8 cellular contexts compared by ENCODE assay signal in genomic region chr6:158819213-158819976, GRCh38. TPM values are rescaled to one million over a fixed set of nuclear protein-coding genes. Genes with fewer than 3 reads are reported as not detected.
DNase-seq lines count a peak whose midpoint lies in the region; ATAC-seq lines count a peak whose summit lies in the region.

Gene EZR, minus strand, starts transcription at chr6:158819368. Its CDS starts 1,275 bp downstream, at chr6:158818093.

- no peaks in the 10 kb centered on the region for H3K27me3 Mint-ChIP-seq in activated CD4-positive, alpha-beta memory T cell treated with anti-CD3 and anti-CD28 coated beads for 36 hours

- peaks cover 42% of the 10 kb centered on the region for H3K4me1 Mint-ChIP-seq in activated CD4-positive, alpha-beta memory T cell treated with anti-CD3 and anti-CD28 coated beads for 36 hours (ENCODE audit: low read depth)

- peak; percentile 91 for DNase-seq in AG08396 (ENCODE audit: low spot score)
- peak; percentile 91 for DNase-seq in NCI-H748 (lab: John Stamatoyannopoulos, UW; ENCODE audit: unreplicated experiment)
- DNase-seq in activated CD4-positive, alpha-beta memory T cell treated with anti-CD3 and anti-CD28 coated beads for 36 hours: peak; percentile 91
- peak; percentile 79 for DNase-seq in effector CD4-positive, alpha-beta T cell
- peak; percentile 63 to 73 for DNase-seq in lung microvascular endothelial cell (ENCODE audit: low read depth in 2 of 2)
- DNase-seq in stimulated activated CD8-positive, alpha-beta memory T cell treated with anti-CD3 and anti-CD28 coated beads, Interleukin-12 subunit alpha, Interleukin-12 subunit beta, amount 100 ng/mL, for 24 hours (ENCODE audit: extremely low read depth): peak; percentile 65

- ATAC-seq in GM18907 (IDR thresholded peaks at IDR 0.05; ENCODE audit: unreplicated experiment) (peak; percentile 56), HG03135 (IDR thresholded peaks at IDR 0.05; ENCODE audit: unreplicated experiment) (peak; percentile 50)

- peak within 1 kb of the TSS; percentile 99 for H3K27ac Mint-ChIP-seq in activated CD4-positive, alpha-beta memory T cell treated with anti-CD3 and anti-CD28 coated beads for 36 hours

- H3K9me3 Mint-ChIP-seq in activated CD4-positive, alpha-beta memory T cell treated with anti-CD3 and anti-CD28 coated beads for 36 hours: no peaks in the 10 kb centered on the region

- H3K4me3 Mint-ChIP-seq in activated CD4-positive, alpha-beta memory T cell treated with anti-CD3 and anti-CD28 coated beads for 36 hours: peak within 1 kb of the TSS; percentile 100

- CTCF ChIA-PET in activated CD4-positive, alpha-beta memory T cell treated with anti-CD3 and anti-CD28 coated beads for 36 hours (lab: Charles Lee): interaction anchor here (0.6 to 1.6 kb wide), 7 partner anchors 27 to 355 kb away, joined by 3 to 5 read pairs (median 3); no protein-coding TSS in a partner anchor

- peaks cover 35% of the 10 kb centered on the region for H3K36me3 Mint-ChIP-seq in activated CD4-positive, alpha-beta memory T cell treated with anti-CD3 and anti-CD28 coated beads for 36 hours

- POLR2A ChIA-PET in activated CD4-positive, alpha-beta memory T cell treated with anti-CD3 and anti-CD28 coated beads for 36 hours (lab: Charles Lee): interaction anchor here (0.6 to 2.0 kb wide), 11 partner anchors 9 to 1019 kb away, joined by 3 to 43 read pairs (median 3); partner anchors contain the start of genes DYNLT1 and RSPH3

- intact Hi-C loops in activated CD4-positive, alpha-beta memory T cell treated with anti-CD3 and anti-CD28 coated beads for 36 hours (cut with micrococcal nuclease): no loop called here

RNA-seq across cellular contexts. Expression of gene EZR, which starts in this region (rescaled TPM):
- total RNA-seq in activated CD4-positive, alpha-beta memory T cell treated with anti-CD3 and anti-CD28 coated beads for 36 hours: 100 to 1,000 TPM; 255 to 256 TPM
- total RNA-seq in lung microvascular endothelial cell: 50.3 and 50.8 TPM in 2 replicates

Comparison
In these comparisons a context has a peak if more than half of its experiments do, and no peak if none do; other contexts are left out.
1. Peak in every context shown above with its lines: DNase-seq and ATAC-seq.